1 cellular context compared by ENCODE assay signal in genomic region chr19:23914402-23915286, GRCh38.
TF ChIP-seq lines count a peak whose summit lies in the region.

ZNF726 (plus strand) TSS chr19:23914886; CDS start chr19:23914995, 109 bp downstream.

TF ChIP-seq in GM12878, 131 proteins besides CTCF, POLR2A, EP300 and RAD21 (continued from another document):
- TF ChIP-seq, protein P1, sequence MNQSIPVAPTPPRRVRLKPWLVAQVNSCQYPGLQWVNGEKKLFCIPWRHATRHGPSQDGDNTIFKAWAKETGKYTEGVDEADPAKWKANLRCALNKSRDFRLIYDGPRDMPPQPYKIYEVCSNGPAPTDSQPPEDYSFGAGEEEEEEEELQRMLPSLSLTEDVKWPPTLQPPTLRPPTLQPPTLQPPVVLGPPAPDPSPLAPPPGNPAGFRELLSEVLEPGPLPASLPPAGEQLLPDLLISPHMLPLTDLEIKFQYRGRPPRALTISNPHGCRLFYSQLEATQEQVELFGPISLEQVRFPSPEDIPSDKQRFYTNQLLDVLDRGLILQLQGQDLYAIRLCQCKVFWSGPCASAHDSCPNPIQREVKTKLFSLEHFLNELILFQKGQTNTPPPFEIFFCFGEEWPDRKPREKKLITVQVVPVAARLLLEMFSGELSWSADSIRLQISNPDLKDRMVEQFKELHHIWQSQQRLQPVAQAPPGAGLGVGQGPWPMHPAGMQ (IDR thresholded peaks at IDR 0.05; ENCODE audit: borderline replicate concordance), result no peak
- TF ChIP-seq POLR2AphosphoS5 (IDR thresholded peaks at IDR 0.05; ENCODE audit: low read length) (peak; percentile 44; the same call in 1 of the 2 replicates), NKRF (conservative IDR thresholded peaks at IDR 0.05) (peak; percentile 83), EED (IDR thresholded peaks at IDR 0.05; ENCODE audit: low read depth) (no peak), SIN3A (IDR thresholded peaks at IDR 0.05; ENCODE audit: low read depth, low read length) (no peak), USF2 (IDR thresholded peaks at IDR 0.05; ENCODE audit: borderline replicate concordance, low read depth, low read length) (no peak), E4F1 (IDR thresholded peaks at IDR 0.05; ENCODE audit: borderline replicate concordance, partially characterized antibody) (no peak), MYB (IDR thresholded peaks at IDR 0.05; ENCODE audit: borderline replicate concordance, low read depth, low read length) (no peak), FOS (IDR thresholded peaks at IDR 0.05; ENCODE audit: borderline replicate concordance, extremely low read depth, insufficient read length) (peak; percentile 33), TCF12 (IDR thresholded peaks at IDR 0.05; ENCODE audit: low read depth, low read length) (no peak), GABPA (IDR thresholded peaks at IDR 0.05; ENCODE audit: low read depth) (peak; percentile 54; the same call in 1 of the 2 replicates), YY1 (IDR thresholded peaks at IDR 0.05; ENCODE audit: low read depth, low read length) (peak; percentile 86), CREB1 (IDR thresholded peaks at IDR 0.05; ENCODE audit: low read depth) (0 out of 2 replicates have a peak, but pooled peaks have one; percentile 12), DPF2 (IDR thresholded peaks at IDR 0.05) (no peak), SP1 (IDR thresholded peaks at IDR 0.05; ENCODE audit: low read depth, low read length) (peak; percentile 88)
- TF ChIP-seq, protein P2, sequence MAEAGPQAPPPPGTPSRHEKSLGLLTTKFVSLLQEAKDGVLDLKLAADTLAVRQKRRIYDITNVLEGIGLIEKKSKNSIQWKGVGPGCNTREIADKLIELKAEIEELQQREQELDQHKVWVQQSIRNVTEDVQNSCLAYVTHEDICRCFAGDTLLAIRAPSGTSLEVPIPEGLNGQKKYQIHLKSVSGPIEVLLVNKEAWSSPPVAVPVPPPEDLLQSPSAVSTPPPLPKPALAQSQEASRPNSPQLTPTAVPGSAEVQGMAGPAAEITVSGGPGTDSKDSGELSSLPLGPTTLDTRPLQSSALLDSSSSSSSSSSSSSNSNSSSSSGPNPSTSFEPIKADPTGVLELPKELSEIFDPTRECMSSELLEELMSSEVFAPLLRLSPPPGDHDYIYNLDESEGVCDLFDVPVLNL (IDR thresholded peaks at IDR 0.05; ENCODE audit: low read depth, low read length), result 0 out of 2 replicates have a peak, but pooled peaks have one; percentile 50
